8 cellular contexts compared by ENCODE assay signal in the genomic region with DNA sequence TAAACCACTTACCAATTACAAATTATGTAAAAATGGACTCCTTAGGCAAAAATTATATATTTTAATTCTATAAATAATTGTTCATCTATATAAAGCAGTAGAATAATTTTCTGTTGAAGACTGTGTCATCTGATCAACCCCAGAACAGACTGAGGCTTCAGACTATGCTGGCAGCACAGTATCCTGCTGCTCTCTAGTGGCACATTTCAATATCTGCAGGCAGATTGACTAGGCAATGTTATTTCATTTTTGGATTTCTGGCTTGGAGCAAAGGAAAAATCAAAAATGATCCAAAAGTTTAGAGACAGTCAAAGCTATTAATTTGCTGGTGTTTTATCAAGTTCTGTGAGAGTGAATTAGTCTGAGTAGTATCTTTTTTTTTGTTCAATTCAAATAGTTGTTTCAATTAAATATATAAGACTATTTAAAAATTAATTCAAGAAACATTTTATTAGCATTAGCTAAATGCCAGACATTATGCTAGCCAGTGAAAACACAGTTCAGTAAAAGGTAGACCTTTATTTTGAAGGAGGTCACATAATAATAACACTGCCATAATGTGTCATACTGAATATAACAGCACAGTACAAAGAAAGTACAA. TPM values are rescaled to one million over a fixed set of nuclear protein-coding genes. Genes with fewer than 3 reads are reported as not detected.
DNase-seq lines count a peak whose midpoint lies in the region; ATAC-seq and TF ChIP-seq lines count a peak whose summit lies in the region.

No MANE protein-coding gene starts in this region.

- no peak overlapping the region for H2BK120ac ChIP-seq in H9 (ENCODE audit: low read depth, low read length, poor library complexity, severe bottlenecking)

- no peak overlapping the region for H2BK12ac ChIP-seq in H9 (ENCODE audit: insufficient read length, low read depth, low read length)

- H3K79me1 ChIP-seq in H9 (ENCODE audit: insufficient read depth, low read depth, low read length, poor library complexity, severe bottlenecking), result no peaks in the 10 kb centered on the region

- no peaks in the 10 kb centered on the region for H3K36me3 ChIP-seq in WERI-Rb-1

- no peak overlapping the region for H3K4me3 ChIP-seq in WERI-Rb-1 (ENCODE audit: low read depth, low read length)
- H3K4me3 ChIP-seq in fibroblast of villous mesenchyme (ENCODE audit: low read depth, low read length), result no peak overlapping the region

- H3K23ac ChIP-seq in H9 (ENCODE audit: insufficient read length, low read depth, low read length), result no peak overlapping the region

- peaks cover 9 to 12% of the 10 kb centered on the region in 2 experiments for H3K9me3 Mint-ChIP-seq in H9

- H3K27me3 ChIP-seq in H9 (ENCODE audit: insufficient read depth, low read length) (no peaks in the 10 kb centered on the region), WERI-Rb-1 (ENCODE audit: insufficient read depth, low read depth, severe bottlenecking) (no peaks in the 10 kb centered on the region)

- no peak for ATAC-seq in HG03039 (IDR thresholded peaks at IDR 0.05; ENCODE audit: unreplicated experiment)

- no peaks in the 10 kb centered on the region for H3K23me2 ChIP-seq in H9 (ENCODE audit: insufficient read length, low read depth, low read length, poor library complexity, severe bottlenecking)

- H3K4me1 Mint-ChIP-seq in H9, result no peaks in the 10 kb centered on the region

- no peak overlapping the region for H3K4ac ChIP-seq in H9 (ENCODE audit: low read depth, low read length)

- in situ Hi-C loops in ACHN (cut with HindIII; ENCODE audit: low pct_ligation_motif_present, low pct_unique_long_range_greater_than_20kb, low sequenced_read_pairs), result no loop called here

- H4K91ac ChIP-seq in H9 (ENCODE audit: insufficient read length, low read depth, low read length), result no peak overlapping the region

- H4K8ac ChIP-seq in H9 (replicated peaks; ENCODE audit: insufficient read length, low read depth, low read length), result no peak overlapping the region

- H2BK20ac ChIP-seq in H9 (ENCODE audit: low read depth, low read length, poor library complexity, severe bottlenecking), result no peak overlapping the region

- H3K27ac ChIP-seq in H9 (ENCODE audit: insufficient read length, low read depth, low read length), result no peak overlapping the region
- H3K27ac ChIP-seq in WERI-Rb-1, result no peak overlapping the region

- no peak overlapping the region for H3K14ac ChIP-seq in H9 (ENCODE audit: insufficient read depth, low read length)

- H2BK5ac ChIP-seq in H9 (ENCODE audit: insufficient read length, low read length), result no peak overlapping the region

- TF ChIP-seq CTCF in H9 (conservative IDR thresholded peaks at IDR 0.05) (peak; percentile 89), WERI-Rb-1 (IDR thresholded peaks at IDR 0.05; ENCODE audit: low read depth, low read length) (peak; percentile 66), fibroblast of villous mesenchyme (IDR thresholded peaks at IDR 0.05; ENCODE audit: insufficient read depth, low read depth, low read length) (peak; percentile 57)

- H3K56ac ChIP-seq in H9 (ENCODE audit: insufficient read length, low read depth, low read length), result no peak overlapping the region

- H3K18ac ChIP-seq in H9 (ENCODE audit: insufficient read length, low read depth, low read length), result no peak overlapping the region

- DNase-seq in ACHN, result peak; percentile 31
- peak; percentile 70 for DNase-seq in GM03348 (ENCODE audit: low spot score)
- peak; percentile 26 for DNase-seq in H9
- peak; percentile 31 for DNase-seq in MV-4-11 (lab: John Stamatoyannopoulos, UW)
- peak; percentile 30 for DNase-seq in WERI-Rb-1
- DNase-seq in fibroblast of villous mesenchyme (ENCODE audit: low read depth), result peak; percentile 12
- DNase-seq in pulmonary artery endothelial cell (ENCODE audit: low read depth, low spot score), result peak; percentile 40

- H4K20me1 ChIP-seq in H9 (ENCODE audit: control insufficient read depth, insufficient read depth, insufficient read length), result no peaks in the 10 kb centered on the region

- H3K79me2 ChIP-seq in H9 (ENCODE audit: insufficient read depth, low read length), result no peaks in the 10 kb centered on the region

- H3K27me3 Mint-ChIP-seq in H9 (ENCODE audit: low read depth), result no peaks in the 10 kb centered on the region

- H2BK15ac ChIP-seq in H9 (ENCODE audit: low read depth, low read length), result no peak overlapping the region

- H3T11ph ChIP-seq in H9 (ENCODE audit: low read length), result no peak overlapping the region

- H2AFZ ChIP-seq in H9 (ENCODE audit: low read length), result no peak overlapping the region

- no peak overlapping the region for H3K4me3 Mint-ChIP-seq in H9

- H3K4me1 ChIP-seq in H9 (ENCODE audit: insufficient read depth, low read length), result no peaks in the 10 kb centered on the region

- no peak overlapping the region for H3K27ac Mint-ChIP-seq in H9

- H3K9me3 ChIP-seq in H9 (ENCODE audit: control insufficient read depth, low read depth, low read length) (peaks cover 8% of the 10 kb centered on the region), WERI-Rb-1 (ENCODE audit: severe bottlenecking) (peaks cover 7% of the 10 kb centered on the region)

- H3K9ac ChIP-seq in H9 (ENCODE audit: extremely low read depth, insufficient read length, low read length), result no peak overlapping the region

- H4K5ac ChIP-seq in H9 (ENCODE audit: insufficient read length, low read depth, low read length), result no peak overlapping the region

- H2AK5ac ChIP-seq in H9 (ENCODE audit: insufficient read length, low read length), result no peak overlapping the region

- peaks cover 2 to 12% (median 5%) of the 10 kb centered on the region in 3 experiments; a peak in 4 of 7 replicates for H3K36me3 Mint-ChIP-seq in H9 (ENCODE audit: insufficient read depth in 1 of 3, low read depth in 3 of 3)

- H3K4me2 ChIP-seq in H9 (ENCODE audit: insufficient read depth, insufficient read length, low read length), result no peak overlapping the region

RNA-seq across cellular contexts. Expression of gene SULT1E1, which starts 21.3 kb away (rescaled TPM):
- total RNA-seq in H9 (2021) (not detected in 2 replicates), fibroblast of villous mesenchyme (under 0.01 and 0.97 TPM in 2 replicates), pulmonary artery endothelial cell (34.2 and 267 TPM in 2 replicates)

RNA-seq across cellular contexts. Expression of gene CSN1S1, which starts 49.6 kb away (rescaled TPM):
- total RNA-seq in H9 (2021) (not detected in 2 replicates), fibroblast of villous mesenchyme (not detected in 2 replicates), pulmonary artery endothelial cell (not detected in 2 replicates)

Comparison
In these comparisons a context has a peak if more than half of its experiments do, and no peak if none do; other contexts are left out.
1. DNase-seq: peak in every context shown above with its lines; median percentile 70 in GM03348; 40 in pulmonary artery endothelial cell; 31 in ACHN; 31 in MV-4-11; 30 in WERI-Rb-1; 26 in H9; 12 in fibroblast of villous mesenchyme.
2. RNA of gene SULT1E1, which starts 21.3 kb away (total RNA-seq): 34.2 to 267 TPM in pulmonary artery endothelial cell; not detected in H9 and under 0.01 to 0.97 TPM in fibroblast of villous mesenchyme; every median in the first group is over 10 times any median in the second.
3. Peak in every context shown above with its lines, with median percentiles within 50 percentile points of each other: CTCF ChIP-seq.